Comparison of ENCODE assay signal across 14 cellular contexts in the genomic region with DNA sequence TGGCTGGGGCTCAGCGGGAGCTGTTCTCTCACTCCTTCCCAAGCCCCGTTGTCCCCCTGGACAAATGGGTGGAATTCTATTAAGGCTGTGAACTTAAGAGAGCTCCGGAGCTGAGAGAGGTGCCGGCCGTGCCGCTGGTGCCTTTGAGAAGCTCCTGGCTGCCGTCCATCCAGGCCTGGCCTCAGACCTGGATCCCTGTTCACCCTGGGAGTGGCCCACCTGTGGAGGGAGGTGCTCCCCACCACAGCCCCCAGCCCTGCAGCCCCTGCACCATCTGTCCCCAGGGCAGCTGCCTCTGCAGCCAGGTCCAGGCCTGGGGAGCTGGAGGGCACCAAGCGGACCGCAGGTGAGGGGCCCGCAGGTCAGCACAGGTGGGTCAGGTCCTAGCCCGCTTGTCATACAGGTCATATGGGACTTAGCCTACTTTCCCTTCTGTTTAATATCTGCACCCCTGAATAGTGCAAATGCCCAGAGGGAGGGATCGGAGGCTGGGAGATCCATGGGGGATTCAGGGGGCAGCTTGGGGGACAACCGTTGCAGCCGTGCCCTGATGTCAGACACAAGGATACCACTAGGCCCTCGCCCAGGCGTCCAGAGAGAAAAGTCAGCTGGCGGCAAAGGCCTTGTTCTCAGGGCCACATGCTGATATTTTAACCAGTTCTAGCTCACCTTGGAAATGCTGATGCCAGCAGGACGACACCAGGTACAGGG. TPM values are rescaled to one million over a fixed set of nuclear protein-coding genes. Genes with fewer than 3 reads are reported as not detected.
DNase-seq lines count a peak whose midpoint lies in the region; ATAC-seq and TF ChIP-seq lines count a peak whose summit lies in the region.
"Had no signal": no experiment of that assay in that cellular context is flagged by ENCODE, and none has a peak within 500 bp of the region (broad histone marks: within the 10 kb centered on the region; RNA-seq: fewer than 3 reads in every experiment).

No MANE protein-coding gene starts in this region.

- no peak overlapping the region for H3K4me3 Mint-ChIP-seq in activated naive CD4-positive, alpha-beta T cell treated with anti-CD3 and anti-CD28 coated beads for 36 hours
- no peak overlapping the region for H3K4me3 Mint-ChIP-seq in natural killer cell treated with Interleukin-12 subunit alpha and Interleukin-12 subunit beta and Interleukin-15 and Interleukin-18, amount 100 ng/mL, for 72 hours

- H3K27ac Mint-ChIP-seq in activated naive CD4-positive, alpha-beta T cell treated with anti-CD3 and anti-CD28 coated beads for 36 hours = no peak overlapping the region
- no peak overlapping the region for H3K27ac Mint-ChIP-seq in natural killer cell treated with Interleukin-12 subunit alpha and Interleukin-12 subunit beta and Interleukin-15 and Interleukin-18, amount 100 ng/mL, for 72 hours

- no peak overlapping the region for H3K27ac ChIP-seq in adrenal gland
- H3K27ac ChIP-seq: ascending aorta, esophagus squamous epithelium, psoas muscle had no signal

- H3K27me3 ChIP-seq in adrenal gland = no peaks in the 10 kb centered on the region
- H3K27me3 ChIP-seq: ascending aorta had no signal

- 85 to 93% (median 92%) methylated on average over 8 to 18 of the region's 18 CpGs for WGBS in adrenal gland, 4 donors

- no peaks in the 10 kb centered on the region for H3K27me3 Mint-ChIP-seq in activated naive CD4-positive, alpha-beta T cell treated with anti-CD3 and anti-CD28 coated beads for 36 hours (ENCODE audit: low read depth)
- no peaks in the 10 kb centered on the region for H3K27me3 Mint-ChIP-seq in natural killer cell treated with Interleukin-12 subunit alpha and Interleukin-12 subunit beta and Interleukin-15 and Interleukin-18, amount 100 ng/mL, for 72 hours

- no peaks in the 10 kb centered on the region for H3K36me3 ChIP-seq in adrenal gland (replicated peaks in 1 of 2)
- H3K36me3 ChIP-seq: ascending aorta, esophagus squamous epithelium had no signal

- H3K36me3 Mint-ChIP-seq in activated naive CD4-positive, alpha-beta T cell treated with anti-CD3 and anti-CD28 coated beads for 36 hours (ENCODE audit: low read depth) = no peaks in the 10 kb centered on the region
- no peaks in the 10 kb centered on the region for H3K36me3 Mint-ChIP-seq in natural killer cell treated with Interleukin-12 subunit alpha and Interleukin-12 subunit beta and Interleukin-15 and Interleukin-18, amount 100 ng/mL, for 72 hours

- H3K9me3 ChIP-seq in adrenal gland (replicated peaks in 1 of 3) = no peaks in the 10 kb centered on the region
- H3K9me3 ChIP-seq: ascending aorta, esophagus squamous epithelium, psoas muscle had no signal

- no peak for TF ChIP-seq POLR2A in adrenal gland (IDR thresholded peaks at IDR 0.05)

- H3K4me1 ChIP-seq in adrenal gland (replicated peaks in 1 of 2) = no peaks in the 10 kb centered on the region
- H3K4me1 ChIP-seq: ascending aorta, psoas muscle had no signal

- no peak overlapping the region for H3K4me3 ChIP-seq in adrenal gland
- H3K4me3 ChIP-seq: ascending aorta, esophagus squamous epithelium, psoas muscle had no signal

- CTCF ChIA-PET in activated naive CD4-positive, alpha-beta T cell treated with anti-CD3 and anti-CD28 coated beads for 36 hours (lab: Charles Lee) = no interaction called here

- TF ChIP-seq CTCF in adrenal gland (IDR thresholded peaks at IDR 0.05) = no peak

- no peak for ATAC-seq in natural killer cell treated with Interleukin-12 subunit alpha and Interleukin-12 subunit beta and Interleukin-15 and Interleukin-18, amount 100 ng/mL, for 72 hours
- ATAC-seq in GM19351 (IDR thresholded peaks at IDR 0.05; ENCODE audit: unreplicated experiment) = no peak

- peak; percentile 1 for DNase-seq in activated naive CD4-positive, alpha-beta T cell treated with anti-CD3 and anti-CD28 coated beads for 36 hours
- no peak for DNase-seq in activated naive CD4-positive, alpha-beta T cell treated with anti-CD3 and anti-CD28 coated beads, Interleukin-2, amount 50 U/mL, for 16 hours
- DNase-seq in adrenal gland (peak in 6 of 7 donors; percentile 5 to 25 (median 10)), ureter (ENCODE audit: low spot score) (peak; percentile 41), hypothalamus (lab: John Stamatoyannopoulos, UW) (no peak), NCI-H2227 (lab: John Stamatoyannopoulos, UW; ENCODE audit: unreplicated experiment) (no peak)
- DNase-seq in natural killer cell treated with Interleukin-12 subunit alpha and Interleukin-12 subunit beta and Interleukin-15 and Interleukin-18, amount 100 ng/mL, for 72 hours (ENCODE audit: low spot score) = peak; percentile 49
- DNase-seq: esophagus squamous epithelium, kidney glomerular epithelial cell, NCI-H187, NCI-H510A had no signal

- intact Hi-C loops in activated naive CD4-positive, alpha-beta T cell treated with anti-CD3 and anti-CD28 coated beads for 36 hours (cut with micrococcal nuclease) = no loop called here
- intact Hi-C loops in adrenal gland (cut with DNase I) = no loop called here

- H3K9me3 Mint-ChIP-seq in activated naive CD4-positive, alpha-beta T cell treated with anti-CD3 and anti-CD28 coated beads for 36 hours = no peaks in the 10 kb centered on the region
- no peaks in the 10 kb centered on the region for H3K9me3 Mint-ChIP-seq in natural killer cell treated with Interleukin-12 subunit alpha and Interleukin-12 subunit beta and Interleukin-15 and Interleukin-18, amount 100 ng/mL, for 72 hours

- H3K4me1 Mint-ChIP-seq in activated naive CD4-positive, alpha-beta T cell treated with anti-CD3 and anti-CD28 coated beads for 36 hours (ENCODE audit: low read depth) = peaks cover 7% of the 10 kb centered on the region
- H3K4me1 Mint-ChIP-seq in natural killer cell treated with Interleukin-12 subunit alpha and Interleukin-12 subunit beta and Interleukin-15 and Interleukin-18, amount 100 ng/mL, for 72 hours (ENCODE audit: low read depth in 2 of 2) = peaks cover 0 to 3% of the 10 kb centered on the region in 2 donors

RNA-seq across cellular contexts. Expression of gene METRNL, which starts 15.2 kb away (rescaled TPM):
- 10 to 100 TPM; 14.4 to 15.2 TPM for total RNA-seq in activated naive CD4-positive, alpha-beta T cell treated with anti-CD3 and anti-CD28 coated beads for 36 hours
- total RNA-seq in adrenal gland = 10 to 100 TPM; 18.3 to 72.7 (median 32.5) TPM
- 10 to 100 TPM in 2 of 3 donors, 1 to 10 TPM in 1; 1.9 to 50.8 (median 13.0) TPM for polyA plus RNA-seq in adrenal gland
- total RNA-seq in natural killer cell treated with Interleukin-12 subunit alpha and Interleukin-12 subunit beta and Interleukin-15 and Interleukin-18, amount 100 ng/mL, for 72 hours = 100 to 1,000 TPM; 179 to 208 TPM
- 74.4 TPM for total RNA-seq in ureter

Comparison
In these comparisons a context has a peak if more than half of its experiments do, and no peak if none do; other contexts are left out.
1. DNase-seq: peak in activated naive CD4-positive, alpha-beta T cell treated with anti-CD3 and anti-CD28 coated beads for 36 hours (single experiment), adrenal gland (6 of 7), natural killer cell treated with Interleukin-12 subunit alpha and Interleukin-12 subunit beta and Interleukin-15 and Interleukin-18, amount 100 ng/mL, for 72 hours (single experiment) and ureter (single experiment); none in activated naive CD4-positive, alpha-beta T cell treated with anti-CD3 and anti-CD28 coated beads, Interleukin-2, amount 50 U/mL, for 16 hours (single experiment), hypothalamus (0 of 51) and NCI-H2227 (single experiment).